ENCODE assay signal across 12 cellular contexts in the genomic region with DNA sequence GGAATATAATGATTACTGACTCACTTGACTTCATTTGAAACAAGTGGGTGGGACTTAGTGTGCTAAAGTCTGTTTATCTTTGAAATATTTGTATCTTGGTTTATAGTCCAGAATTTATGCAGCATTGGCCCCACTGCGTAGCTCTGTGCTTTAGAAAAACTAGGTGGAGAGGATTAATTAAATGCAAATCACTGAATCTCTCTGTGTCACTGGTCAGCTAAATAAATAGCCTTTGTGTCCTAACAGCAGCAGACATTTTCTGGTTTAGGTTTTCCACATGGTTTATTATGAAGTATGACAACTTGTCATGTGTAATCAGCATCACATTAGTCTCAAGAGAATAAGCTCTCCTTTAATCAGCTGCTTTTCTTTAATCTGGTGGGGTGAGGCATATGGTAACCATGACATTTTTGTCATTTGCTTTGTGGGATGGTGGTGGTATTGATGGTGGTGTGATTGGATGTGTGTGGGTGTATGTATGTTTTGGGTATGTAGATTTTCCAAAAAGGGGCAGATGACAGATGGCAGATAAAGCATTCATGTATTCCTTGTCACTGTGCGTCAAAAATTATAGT. TPM values are rescaled to one million over a fixed set of nuclear protein-coding genes. Genes with fewer than 3 reads are reported as not detected.
A peak's percentile ranks its signal among the peaks of the same experiment; 100 is the strongest.
DNase-seq lines count a peak whose midpoint lies in the region; ATAC-seq and TF ChIP-seq lines count a peak whose summit lies in the region.
"Had no signal": no experiment of that assay in that cellular context is flagged by ENCODE, and none has a peak within 500 bp of the region (broad histone marks: within the 10 kb centered on the region; RNA-seq: fewer than 3 reads in every experiment).

No MANE protein-coding gene starts in this region.

- H3K9me3 ChIP-seq in upper lobe of right lung, result no peaks in the 10 kb centered on the region
- H3K9me3 ChIP-seq: heart left ventricle had no signal

- H3K4me3 ChIP-seq in upper lobe of right lung, result no peak overlapping the region
- H3K4me3 ChIP-seq: GM12878, heart left ventricle had no signal

- H3K27me3 Mint-ChIP-seq in activated naive CD4-positive, alpha-beta T cell treated with anti-CD3 and anti-CD28 coated beads for 36 hours (ENCODE audit: low read depth), result no peaks in the 10 kb centered on the region
- no peaks in the 10 kb centered on the region for H3K27me3 Mint-ChIP-seq in activated naive CD4-positive, alpha-beta T cell treated with anti-CD3 and anti-CD28 coated beads, Interleukin-2, amount 10 ng/mL, durations not matched to agents 7 days and 5 days
- H3K27me3 Mint-ChIP-seq in activated naive CD8-positive, alpha-beta T cell treated with anti-CD3 and anti-CD28 coated beads for 36 hours, result no peaks in the 10 kb centered on the region

- no peak for DNase-seq in activated naive CD4-positive, alpha-beta T cell treated with anti-CD3 and anti-CD28 coated beads for 36 hours
- DNase-seq in activated naive CD4-positive, alpha-beta T cell treated with anti-CD3 and anti-CD28 coated beads, Interleukin-2, amount 10 ng/mL, durations not matched to agents 7 days and 5 days, result no peak
- peak; percentile 23 for DNase-seq in activated naive CD8-positive, alpha-beta T cell treated with anti-CD3 and anti-CD28 coated beads for 36 hours
- DNase-seq in kidney tubule cell (ENCODE audit: low spot score) (peak; percentile 54), substantia nigra (lab: John Stamatoyannopoulos, UW) (peak in 1 of 49 donors; percentile 26), inferior parietal cortex (ENCODE audit: extremely low spot score) (no peak), upper lobe of right lung (no peak)
- no peak for DNase-seq in effector CD4-positive, alpha-beta T cell
- DNase-seq: activated CD4-positive, alpha-beta T cell treated with anti-CD3 and anti-CD28 coated beads for 1 hour; heart left ventricle had no signal

- H3K27ac Mint-ChIP-seq in activated naive CD4-positive, alpha-beta T cell treated with anti-CD3 and anti-CD28 coated beads for 36 hours, result peak overlapping the region; percentile 26
- H3K27ac Mint-ChIP-seq in activated naive CD4-positive, alpha-beta T cell treated with anti-CD3 and anti-CD28 coated beads, Interleukin-2, amount 10 ng/mL, durations not matched to agents 7 days and 5 days, result no peak overlapping the region
- peak overlapping the region; percentile 69 for H3K27ac Mint-ChIP-seq in activated naive CD8-positive, alpha-beta T cell treated with anti-CD3 and anti-CD28 coated beads for 36 hours

- H3K36me3 Mint-ChIP-seq in activated naive CD4-positive, alpha-beta T cell treated with anti-CD3 and anti-CD28 coated beads for 36 hours (ENCODE audit: low read depth), result peaks cover 7% of the 10 kb centered on the region
- peaks cover 12% of the 10 kb centered on the region for H3K36me3 Mint-ChIP-seq in activated naive CD4-positive, alpha-beta T cell treated with anti-CD3 and anti-CD28 coated beads, Interleukin-2, amount 10 ng/mL, durations not matched to agents 7 days and 5 days
- peaks cover 27% of the 10 kb centered on the region for H3K36me3 Mint-ChIP-seq in activated naive CD8-positive, alpha-beta T cell treated with anti-CD3 and anti-CD28 coated beads for 36 hours

- H3K4me3 Mint-ChIP-seq in activated naive CD4-positive, alpha-beta T cell treated with anti-CD3 and anti-CD28 coated beads for 36 hours, result no peak overlapping the region
- H3K4me3 Mint-ChIP-seq in activated naive CD4-positive, alpha-beta T cell treated with anti-CD3 and anti-CD28 coated beads, Interleukin-2, amount 10 ng/mL, durations not matched to agents 7 days and 5 days, result no peak overlapping the region
- H3K4me3 Mint-ChIP-seq in activated naive CD8-positive, alpha-beta T cell treated with anti-CD3 and anti-CD28 coated beads for 36 hours, result no peak overlapping the region

- peak overlapping the region; percentile 47 for H3K27ac ChIP-seq in substantia nigra (ENCODE audit: low read depth, low read length, poor library complexity, severe bottlenecking)
- H3K27ac ChIP-seq in upper lobe of right lung, result no peak overlapping the region
- H3K27ac ChIP-seq: C4-2B, heart left ventricle had no signal

- CTCF ChIA-PET in activated naive CD4-positive, alpha-beta T cell treated with anti-CD3 and anti-CD28 coated beads for 36 hours (lab: Charles Lee), result interaction anchor here (0.6 kb wide), 1 partner anchor 304 kb away, joined by 6 read pairs; no protein-coding TSS in a partner anchor
- CTCF ChIA-PET in activated naive CD4-positive, alpha-beta T cell treated with anti-CD3 and anti-CD28 coated beads, Interleukin-2, amount 10 ng/mL, durations not matched to agents 7 days and 5 days (lab: Charles Lee), result no interaction called here

- intact Hi-C loops in activated naive CD4-positive, alpha-beta T cell treated with anti-CD3 and anti-CD28 coated beads for 36 hours (cut with micrococcal nuclease), result loop anchor here (2.0 kb wide), 1 partner anchor 34 kb away; no protein-coding TSS in a partner anchor
- intact Hi-C loops in upper lobe of right lung (cut with DNase I), result no loop called here

- peaks cover 28% of the 10 kb centered on the region for H3K4me1 Mint-ChIP-seq in activated naive CD4-positive, alpha-beta T cell treated with anti-CD3 and anti-CD28 coated beads for 36 hours (ENCODE audit: low read depth)
- H3K4me1 Mint-ChIP-seq in activated naive CD4-positive, alpha-beta T cell treated with anti-CD3 and anti-CD28 coated beads, Interleukin-2, amount 10 ng/mL, durations not matched to agents 7 days and 5 days, result peaks cover 2% of the 10 kb centered on the region
- H3K4me1 Mint-ChIP-seq in activated naive CD8-positive, alpha-beta T cell treated with anti-CD3 and anti-CD28 coated beads for 36 hours, result peaks cover 34% of the 10 kb centered on the region

- no peaks in the 10 kb centered on the region for H3K27me3 ChIP-seq in upper lobe of right lung
- H3K27me3 ChIP-seq: heart left ventricle had no signal

- no peak for ATAC-seq in upper lobe of right lung
- ATAC-seq: GM12878 had no signal

- H3K36me3 ChIP-seq in upper lobe of right lung, result peaks cover 5% of the 10 kb centered on the region

- H3K9me3 Mint-ChIP-seq in activated naive CD4-positive, alpha-beta T cell treated with anti-CD3 and anti-CD28 coated beads for 36 hours, result no peaks in the 10 kb centered on the region
- no peaks in the 10 kb centered on the region for H3K9me3 Mint-ChIP-seq in activated naive CD4-positive, alpha-beta T cell treated with anti-CD3 and anti-CD28 coated beads, Interleukin-2, amount 10 ng/mL, durations not matched to agents 7 days and 5 days
- H3K9me3 Mint-ChIP-seq in activated naive CD8-positive, alpha-beta T cell treated with anti-CD3 and anti-CD28 coated beads for 36 hours, result no peaks in the 10 kb centered on the region

- TF ChIP-seq CTCF in upper lobe of right lung (IDR thresholded peaks at IDR 0.05), result no peak

- peaks cover 4% of the 10 kb centered on the region for H3K4me1 ChIP-seq in upper lobe of right lung

RNA-seq across cellular contexts. Expression of gene BCL2L13, which starts 33.9 kb away (rescaled TPM):
- total RNA-seq in activated naive CD4-positive, alpha-beta T cell treated with anti-CD3 and anti-CD28 coated beads for 36 hours, result 10 to 100 TPM; 32.2 to 32.6 TPM
- 10 to 100 TPM; 35.3 to 38.0 TPM for total RNA-seq in activated naive CD8-positive, alpha-beta T cell treated with anti-CD3 and anti-CD28 coated beads for 36 hours
- total RNA-seq in upper lobe of right lung, result 40.8 TPM

RNA-seq across cellular contexts. Expression of gene ATP6V1E1, which starts 44.0 kb away (rescaled TPM):
- total RNA-seq in activated naive CD4-positive, alpha-beta T cell treated with anti-CD3 and anti-CD28 coated beads for 36 hours, result 10 to 100 TPM; 74.5 to 75.5 TPM
- total RNA-seq in activated naive CD8-positive, alpha-beta T cell treated with anti-CD3 and anti-CD28 coated beads for 36 hours, result 10 to 100 TPM; 78.7 to 82.1 TPM
- total RNA-seq in upper lobe of right lung, result 133 TPM

Comparison
In these comparisons a context has a peak if more than half of its experiments do, and no peak if none do; other contexts are left out.
1. DNase-seq: peak in activated naive CD8-positive, alpha-beta T cell treated with anti-CD3 and anti-CD28 coated beads for 36 hours (single experiment) and kidney tubule cell (single experiment); none in activated naive CD4-positive, alpha-beta T cell treated with anti-CD3 and anti-CD28 coated beads for 36 hours (single experiment), activated naive CD4-positive, alpha-beta T cell treated with anti-CD3 and anti-CD28 coated beads, Interleukin-2, amount 10 ng/mL, durations not matched to agents 7 days and 5 days (single experiment), inferior parietal cortex (single experiment), effector CD4-positive, alpha-beta T cell (single experiment) and upper lobe of right lung (single experiment).